2 cellular contexts compared by ENCODE assay signal in the genomic region with DNA sequence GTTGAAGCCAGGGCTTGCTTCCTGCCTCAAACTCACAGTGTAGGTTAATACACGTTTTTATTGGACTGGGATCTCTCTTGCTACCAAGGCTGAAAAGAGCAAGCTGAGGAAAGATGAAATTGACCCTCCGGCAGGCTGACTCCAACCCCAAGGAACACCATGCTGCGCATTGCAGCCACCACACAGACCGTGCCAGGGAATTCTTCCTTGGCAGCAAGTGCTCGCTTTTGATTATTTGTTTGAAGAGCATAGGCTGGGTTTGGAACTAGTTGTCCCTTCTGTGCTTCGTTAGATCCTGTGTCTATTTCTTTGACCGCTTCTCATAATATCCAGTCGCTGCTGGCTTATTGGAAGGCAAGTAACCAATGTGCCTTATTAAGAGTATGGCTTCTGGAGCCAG.
TF ChIP-seq lines count a peak whose summit lies in the region.

No MANE protein-coding gene starts in this region.

TF ChIP-seq in SK-N-SH, 30 proteins besides CTCF, POLR2A, EP300 and RAD21 (continued from another document):
- TF ChIP-seq, protein P1, sequence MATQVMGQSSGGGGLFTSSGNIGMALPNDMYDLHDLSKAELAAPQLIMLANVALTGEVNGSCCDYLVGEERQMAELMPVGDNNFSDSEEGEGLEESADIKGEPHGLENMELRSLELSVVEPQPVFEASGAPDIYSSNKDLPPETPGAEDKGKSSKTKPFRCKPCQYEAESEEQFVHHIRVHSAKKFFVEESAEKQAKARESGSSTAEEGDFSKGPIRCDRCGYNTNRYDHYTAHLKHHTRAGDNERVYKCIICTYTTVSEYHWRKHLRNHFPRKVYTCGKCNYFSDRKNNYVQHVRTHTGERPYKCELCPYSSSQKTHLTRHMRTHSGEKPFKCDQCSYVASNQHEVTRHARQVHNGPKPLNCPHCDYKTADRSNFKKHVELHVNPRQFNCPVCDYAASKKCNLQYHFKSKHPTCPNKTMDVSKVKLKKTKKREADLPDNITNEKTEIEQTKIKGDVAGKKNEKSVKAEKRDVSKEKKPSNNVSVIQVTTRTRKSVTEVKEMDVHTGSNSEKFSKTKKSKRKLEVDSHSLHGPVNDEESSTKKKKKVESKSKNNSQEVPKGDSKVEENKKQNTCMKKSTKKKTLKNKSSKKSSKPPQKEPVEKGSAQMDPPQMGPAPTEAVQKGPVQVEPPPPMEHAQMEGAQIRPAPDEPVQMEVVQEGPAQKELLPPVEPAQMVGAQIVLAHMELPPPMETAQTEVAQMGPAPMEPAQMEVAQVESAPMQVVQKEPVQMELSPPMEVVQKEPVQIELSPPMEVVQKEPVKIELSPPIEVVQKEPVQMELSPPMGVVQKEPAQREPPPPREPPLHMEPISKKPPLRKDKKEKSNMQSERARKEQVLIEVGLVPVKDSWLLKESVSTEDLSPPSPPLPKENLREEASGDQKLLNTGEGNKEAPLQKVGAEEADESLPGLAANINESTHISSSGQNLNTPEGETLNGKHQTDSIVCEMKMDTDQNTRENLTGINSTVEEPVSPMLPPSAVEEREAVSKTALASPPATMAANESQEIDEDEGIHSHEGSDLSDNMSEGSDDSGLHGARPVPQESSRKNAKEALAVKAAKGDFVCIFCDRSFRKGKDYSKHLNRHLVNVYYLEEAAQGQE (IDR thresholded peaks at IDR 0.05; ENCODE audit: low read depth, low read length): no peak
- no peak for TF ChIP-seq RCOR1 (IDR thresholded peaks at IDR 0.05; ENCODE audit: low read length)
- no peak for TF ChIP-seq YY1 (IDR thresholded peaks at IDR 0.05; ENCODE audit: low read depth)
- TF ChIP-seq, protein P2, sequence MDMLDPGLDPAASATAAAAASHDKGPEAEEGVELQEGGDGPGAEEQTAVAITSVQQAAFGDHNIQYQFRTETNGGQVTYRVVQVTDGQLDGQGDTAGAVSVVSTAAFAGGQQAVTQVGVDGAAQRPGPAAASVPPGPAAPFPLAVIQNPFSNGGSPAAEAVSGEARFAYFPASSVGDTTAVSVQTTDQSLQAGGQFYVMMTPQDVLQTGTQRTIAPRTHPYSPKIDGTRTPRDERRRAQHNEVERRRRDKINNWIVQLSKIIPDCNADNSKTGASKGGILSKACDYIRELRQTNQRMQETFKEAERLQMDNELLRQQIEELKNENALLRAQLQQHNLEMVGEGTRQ (IDR thresholded peaks at IDR 0.05; ENCODE audit: borderline replicate concordance, low read depth, low read length): no peak
- no peak for TF ChIP-seq MXI1 (IDR thresholded peaks at IDR 0.05; ENCODE audit: low read depth, low read length)
- TF ChIP-seq NFIC (IDR thresholded peaks at IDR 0.05; ENCODE audit: borderline replicate concordance): no peak
- TF ChIP-seq JUND (IDR thresholded peaks at IDR 0.05): no peak
- TF ChIP-seq, protein P3, sequence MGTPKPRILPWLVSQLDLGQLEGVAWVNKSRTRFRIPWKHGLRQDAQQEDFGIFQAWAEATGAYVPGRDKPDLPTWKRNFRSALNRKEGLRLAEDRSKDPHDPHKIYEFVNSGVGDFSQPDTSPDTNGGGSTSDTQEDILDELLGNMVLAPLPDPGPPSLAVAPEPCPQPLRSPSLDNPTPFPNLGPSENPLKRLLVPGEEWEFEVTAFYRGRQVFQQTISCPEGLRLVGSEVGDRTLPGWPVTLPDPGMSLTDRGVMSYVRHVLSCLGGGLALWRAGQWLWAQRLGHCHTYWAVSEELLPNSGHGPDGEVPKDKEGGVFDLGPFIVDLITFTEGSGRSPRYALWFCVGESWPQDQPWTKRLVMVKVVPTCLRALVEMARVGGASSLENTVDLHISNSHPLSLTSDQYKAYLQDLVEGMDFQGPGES (IDR thresholded peaks at IDR 0.05; ENCODE audit: low read depth, low read length): no peak
- TF ChIP-seq, protein P4, sequence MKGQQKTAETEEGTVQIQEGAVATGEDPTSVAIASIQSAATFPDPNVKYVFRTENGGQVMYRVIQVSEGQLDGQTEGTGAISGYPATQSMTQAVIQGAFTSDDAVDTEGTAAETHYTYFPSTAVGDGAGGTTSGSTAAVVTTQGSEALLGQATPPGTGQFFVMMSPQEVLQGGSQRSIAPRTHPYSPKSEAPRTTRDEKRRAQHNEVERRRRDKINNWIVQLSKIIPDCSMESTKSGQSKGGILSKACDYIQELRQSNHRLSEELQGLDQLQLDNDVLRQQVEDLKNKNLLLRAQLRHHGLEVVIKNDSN (IDR thresholded peaks at IDR 0.05; ENCODE audit: borderline replicate concordance, low read depth): no peak
- TF ChIP-seq EZH2phosphoT487 (IDR thresholded peaks at IDR 0.05; ENCODE audit: borderline replicate concordance, low read depth): no peak
- no peak for TF ChIP-seq FOSL2 (IDR thresholded peaks at IDR 0.05; ENCODE audit: borderline replicate concordance, low read depth)

TF ChIP-seq in SK-N-SH treated with all-trans-retinoic acid at 6 μM for 48 hours, 23 proteins besides CTCF, POLR2A, EP300 and RAD21 (continued from another document):
- TF ChIP-seq, protein P5, sequence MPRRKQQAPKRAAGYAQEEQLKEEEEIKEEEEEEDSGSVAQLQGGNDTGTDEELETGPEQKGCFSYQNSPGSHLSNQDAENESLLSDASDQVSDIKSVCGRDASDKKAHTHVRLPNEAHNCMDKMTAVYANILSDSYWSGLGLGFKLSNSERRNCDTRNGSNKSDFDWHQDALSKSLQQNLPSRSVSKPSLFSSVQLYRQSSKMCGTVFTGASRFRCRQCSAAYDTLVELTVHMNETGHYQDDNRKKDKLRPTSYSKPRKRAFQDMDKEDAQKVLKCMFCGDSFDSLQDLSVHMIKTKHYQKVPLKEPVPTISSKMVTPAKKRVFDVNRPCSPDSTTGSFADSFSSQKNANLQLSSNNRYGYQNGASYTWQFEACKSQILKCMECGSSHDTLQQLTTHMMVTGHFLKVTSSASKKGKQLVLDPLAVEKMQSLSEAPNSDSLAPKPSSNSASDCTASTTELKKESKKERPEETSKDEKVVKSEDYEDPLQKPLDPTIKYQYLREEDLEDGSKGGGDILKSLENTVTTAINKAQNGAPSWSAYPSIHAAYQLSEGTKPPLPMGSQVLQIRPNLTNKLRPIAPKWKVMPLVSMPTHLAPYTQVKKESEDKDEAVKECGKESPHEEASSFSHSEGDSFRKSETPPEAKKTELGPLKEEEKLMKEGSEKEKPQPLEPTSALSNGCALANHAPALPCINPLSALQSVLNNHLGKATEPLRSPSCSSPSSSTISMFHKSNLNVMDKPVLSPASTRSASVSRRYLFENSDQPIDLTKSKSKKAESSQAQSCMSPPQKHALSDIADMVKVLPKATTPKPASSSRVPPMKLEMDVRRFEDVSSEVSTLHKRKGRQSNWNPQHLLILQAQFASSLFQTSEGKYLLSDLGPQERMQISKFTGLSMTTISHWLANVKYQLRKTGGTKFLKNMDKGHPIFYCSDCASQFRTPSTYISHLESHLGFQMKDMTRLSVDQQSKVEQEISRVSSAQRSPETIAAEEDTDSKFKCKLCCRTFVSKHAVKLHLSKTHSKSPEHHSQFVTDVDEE (CRISPR knock-in tag; IDR thresholded peaks at IDR 0.05): no peak
- TF ChIP-seq, protein P6, sequence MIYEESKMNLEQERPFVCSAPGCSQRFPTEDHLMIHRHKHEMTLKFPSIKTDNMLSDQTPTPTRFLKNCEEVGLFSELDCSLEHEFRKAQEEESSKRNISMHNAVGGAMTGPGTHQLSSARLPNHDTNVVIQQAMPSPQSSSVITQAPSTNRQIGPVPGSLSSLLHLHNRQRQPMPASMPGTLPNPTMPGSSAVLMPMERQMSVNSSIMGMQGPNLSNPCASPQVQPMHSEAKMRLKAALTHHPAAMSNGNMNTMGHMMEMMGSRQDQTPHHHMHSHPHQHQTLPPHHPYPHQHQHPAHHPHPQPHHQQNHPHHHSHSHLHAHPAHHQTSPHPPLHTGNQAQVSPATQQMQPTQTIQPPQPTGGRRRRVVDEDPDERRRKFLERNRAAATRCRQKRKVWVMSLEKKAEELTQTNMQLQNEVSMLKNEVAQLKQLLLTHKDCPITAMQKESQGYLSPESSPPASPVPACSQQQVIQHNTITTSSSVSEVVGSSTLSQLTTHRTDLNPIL (CRISPR knock-in tag; IDR thresholded peaks at IDR 0.05; ENCODE audit: low read depth): no peak
- no peak for TF ChIP-seq ISL1 (CRISPR knock-in tag; IDR thresholded peaks at IDR 0.05)
